27 cellular contexts compared by ENCODE assay signal in genomic region chr4:182895791-182896292, GRCh38. TPM values are rescaled to one million over a fixed set of nuclear protein-coding genes. Genes with fewer than 3 reads are reported as not detected.
DNase-seq lines count a peak whose midpoint lies in the region; ATAC-seq and TF ChIP-seq lines count a peak whose summit lies in the region.
"Had no signal": no experiment of that assay in that cellular context is flagged by ENCODE, and none has a peak within 500 bp of the region (broad histone marks: within the 10 kb centered on the region; RNA-seq: fewer than 3 reads in every experiment).

No MANE protein-coding gene starts in this region.

- no peaks in the 10 kb centered on the region for H3K79me1 ChIP-seq in H9 (ENCODE audit: insufficient read depth, low read depth, low read length, poor library complexity, severe bottlenecking)

- H3K27me3 ChIP-seq in AG04450 (ENCODE audit: control insufficient read depth, insufficient read depth, low read length) (no peaks in the 10 kb centered on the region), H9 (ENCODE audit: insufficient read depth, low read length) (no peaks in the 10 kb centered on the region), vagina (no peaks in the 10 kb centered on the region)
- H3K27me3 ChIP-seq: ovary, uterus had no signal

- H3K9me3 Mint-ChIP-seq in H9 (no peaks in the 10 kb centered on the region), osteocyte (ENCODE audit: unreplicated experiment) (no peaks in the 10 kb centered on the region)
- no peaks in the 10 kb centered on the region for H3K9me3 Mint-ChIP-seq in activated CD4-positive, alpha-beta T cell treated with anti-CD3 and anti-CD28 coated beads for 36 hours (ENCODE audit: low read depth)
- H3K9me3 Mint-ChIP-seq: CD8-positive, alpha-beta T cell; natural killer cell treated with Interleukin-12 subunit alpha and Interleukin-12 subunit beta and Interleukin-15 and Interleukin-18, amount 100 ng/mL, for 72 hours; T-helper 2 cell treated with Interferon-gamma antibody and Interleukin-4, amounts not matched to agents 5 μg/mL and 100 μg/mL, for 36 hours had no signal

- H3K9me3 ChIP-seq in AG04450 (ENCODE audit: control insufficient read depth, insufficient read depth, low read length) (no peaks in the 10 kb centered on the region), H9 (ENCODE audit: control insufficient read depth, low read depth, low read length) (no peaks in the 10 kb centered on the region), vagina (no peaks in the 10 kb centered on the region)
- H3K9me3 ChIP-seq: HAP-1, ovary, uterus had no signal

- H3K27ac ChIP-seq in AG04450 (ENCODE audit: low read depth, low read length) (peak overlapping the region; percentile 21), H9 (ENCODE audit: insufficient read length, low read depth, low read length) (no peak overlapping the region), vagina (no peak overlapping the region)
- H3K27ac ChIP-seq: HL-60, ovary, skin epidermis, uterus had no signal

- H3K36me3 ChIP-seq in vagina = peaks cover under 1 to 58% of the 10 kb centered on the region in 2 donors
- H3K36me3 ChIP-seq: ovary, uterus had no signal

- no peak overlapping the region for H2BK15ac ChIP-seq in H9 (ENCODE audit: low read depth, low read length)

- H4K8ac ChIP-seq in H9 (replicated peaks; ENCODE audit: insufficient read length, low read depth, low read length) = no peak overlapping the region

- POLR2A ChIA-PET in AG04450 (lab: Yijun Ruan, JAX) = no interaction called here
- POLR2A ChIA-PET in activated CD4-positive, alpha-beta T cell treated with anti-CD3 and anti-CD28 coated beads for 36 hours (lab: Charles Lee) = no interaction called here

- DNase-seq in AG04450 (ENCODE audit: low read depth, low spot score) (no peak), H9 (no peak), left lobe of liver (ENCODE audit: low spot score) (peak; percentile 82), osteocyte (ENCODE audit: extremely low spot score, unreplicated experiment) (peak; percentile 66), vagina (ENCODE audit: extremely low spot score in 2 of 2) (no peak), cardiac septum (ENCODE audit: low spot score) (no peak)
- no peak for DNase-seq in activated CD4-positive, alpha-beta T cell treated with anti-CD3 and anti-CD28 coated beads for 36 hours
- DNase-seq: activated CD4-positive, alpha-beta T cell treated with anti-CD3 and anti-CD28 coated beads for 1 hour; activated gamma-delta T cell; caudate nucleus; CD8-positive, alpha-beta T cell; DMS153; Karpas-422; NCI-H2081 treated with DMSO at 0.1 percent for 48 hours; NCI-H226; NCI-H82; ovary; retina; stimulated activated naive CD4-positive, alpha-beta T cell; uterus had no signal

- no peak overlapping the region for H2BK12ac ChIP-seq in H9 (ENCODE audit: insufficient read length, low read depth, low read length)

- no peak overlapping the region for H4K91ac ChIP-seq in H9 (ENCODE audit: insufficient read length, low read depth, low read length)

- H3K4me3 ChIP-seq in AG04450 (ENCODE audit: low read depth, low read length) = no peak overlapping the region
- H3K4me3 ChIP-seq in vagina = no peak overlapping the region
- H3K4me3 ChIP-seq: HAP-1, ovary, skin epidermis, uterus had no signal

- TF ChIP-seq CTCF in AG04450 (IDR thresholded peaks at IDR 0.05; ENCODE audit: low read depth, low read length) (no peak), H9 (conservative IDR thresholded peaks at IDR 0.05) (no peak), osteocyte (IDR thresholded peaks at IDR 0.05) (no peak), vagina (IDR thresholded peaks at IDR 0.05) (no peak)

- H4K5ac ChIP-seq in H9 (ENCODE audit: insufficient read length, low read depth, low read length) = no peak overlapping the region

- no peaks in the 10 kb centered on the region for H4K20me1 ChIP-seq in H9 (ENCODE audit: control insufficient read depth, insufficient read depth, insufficient read length)

- peak; percentile 75 for ATAC-seq in left lobe of liver
- no peak for ATAC-seq in GM19035 (IDR thresholded peaks at IDR 0.05; ENCODE audit: unreplicated experiment)
- no peak for ATAC-seq in activated CD4-positive, alpha-beta T cell treated with anti-CD3 and anti-CD28 coated beads for 36 hours
- ATAC-seq: CD8-positive, alpha-beta T cell; natural killer cell treated with Interleukin-12 subunit alpha and Interleukin-12 subunit beta and Interleukin-15 and Interleukin-18, amount 100 ng/mL, for 72 hours had no signal

- H3K56ac ChIP-seq in H9 (ENCODE audit: insufficient read length, low read depth, low read length) = no peak overlapping the region

- no peak overlapping the region for H3T11ph ChIP-seq in H9 (ENCODE audit: low read length)

- H3K4me3 Mint-ChIP-seq in H9 = no peak overlapping the region
- no peak overlapping the region for H3K4me3 Mint-ChIP-seq in osteocyte (ENCODE audit: unreplicated experiment)
- H3K4me3 Mint-ChIP-seq in activated CD4-positive, alpha-beta T cell treated with anti-CD3 and anti-CD28 coated beads for 36 hours = no peak overlapping the region
- H3K4me3 Mint-ChIP-seq: B cell; CD8-positive, alpha-beta T cell; natural killer cell treated with Interleukin-12 subunit alpha and Interleukin-12 subunit beta and Interleukin-15 and Interleukin-18, amount 100 ng/mL, for 72 hours; T-helper 2 cell treated with Interferon-gamma antibody and Interleukin-4, amounts not matched to agents 5 μg/mL and 100 μg/mL, for 36 hours had no signal

- no peak overlapping the region for H2AK5ac ChIP-seq in H9 (ENCODE audit: insufficient read length, low read length)

- H3K36me3 Mint-ChIP-seq in H9 (ENCODE audit: insufficient read depth in 1 of 3, low read depth in 3 of 3) = peaks cover 5 to 86% (median 61%) of the 10 kb centered on the region in 3 experiments; a peak in 6 of 7 replicates
- H3K36me3 Mint-ChIP-seq in osteocyte (ENCODE audit: unreplicated experiment) = peaks cover 52% of the 10 kb centered on the region
- peaks cover 64% of the 10 kb centered on the region for H3K36me3 Mint-ChIP-seq in activated CD4-positive, alpha-beta T cell treated with anti-CD3 and anti-CD28 coated beads for 36 hours (ENCODE audit: low read depth)

- H3K23me2 ChIP-seq in H9 (ENCODE audit: insufficient read length, low read depth, low read length, poor library complexity, severe bottlenecking) = no peaks in the 10 kb centered on the region

- no peak overlapping the region for H2AFZ ChIP-seq in H9 (ENCODE audit: low read length)

- no peak overlapping the region for H2BK120ac ChIP-seq in H9 (ENCODE audit: low read depth, low read length, poor library complexity, severe bottlenecking)

- H3K4me2 ChIP-seq in H9 (ENCODE audit: insufficient read depth, insufficient read length, low read length) = no peak overlapping the region

- peak overlapping the region; percentile 4 to 46 (median 19); a peak in 3 of 7 replicates for H3K27ac Mint-ChIP-seq in H9
- H3K27ac Mint-ChIP-seq in osteocyte (ENCODE audit: unreplicated experiment) = no peak overlapping the region
- H3K27ac Mint-ChIP-seq in activated CD4-positive, alpha-beta T cell treated with anti-CD3 and anti-CD28 coated beads for 36 hours = no peak overlapping the region
- H3K27ac Mint-ChIP-seq: B cell; CD8-positive, alpha-beta T cell; T-helper 2 cell treated with Interferon-gamma antibody and Interleukin-4, amounts not matched to agents 5 μg/mL and 100 μg/mL, for 36 hours had no signal

- H2BK20ac ChIP-seq in H9 (ENCODE audit: low read depth, low read length, poor library complexity, severe bottlenecking) = no peak overlapping the region

- WGBS in H9 (ENCODE audit: extremely low coverage, insufficient read length, low lambda C conversion rate) = no CpG with 5 or more reads among the region's 12 CpGs

- H3K4ac ChIP-seq in H9 (ENCODE audit: low read depth, low read length) = no peak overlapping the region

- peaks cover 1% of the 10 kb centered on the region; the same call in 1 of the 2 replicates for H3K79me2 ChIP-seq in H9 (ENCODE audit: insufficient read depth, low read length)

- H3K14ac ChIP-seq in H9 (ENCODE audit: insufficient read depth, low read length) = no peak overlapping the region

- no peaks in the 10 kb centered on the region for H3K27me3 Mint-ChIP-seq in H9 (ENCODE audit: low read depth)
- H3K27me3 Mint-ChIP-seq in osteocyte (ENCODE audit: unreplicated experiment) = no peaks in the 10 kb centered on the region
- no peaks in the 10 kb centered on the region for H3K27me3 Mint-ChIP-seq in activated CD4-positive, alpha-beta T cell treated with anti-CD3 and anti-CD28 coated beads for 36 hours
- H3K27me3 Mint-ChIP-seq: B cell; natural killer cell treated with Interleukin-12 subunit alpha and Interleukin-12 subunit beta and Interleukin-15 and Interleukin-18, amount 100 ng/mL, for 72 hours had no signal

- CTCF ChIA-PET in AG04450 (lab: Charles Lee) = no interaction called here
- CTCF ChIA-PET in activated CD4-positive, alpha-beta T cell treated with anti-CD3 and anti-CD28 coated beads for 36 hours (lab: Charles Lee) = no interaction called here

- H3K4me1 ChIP-seq in H9 (ENCODE audit: insufficient read depth, low read length) = no peaks in the 10 kb centered on the region
- no peaks in the 10 kb centered on the region for H3K4me1 ChIP-seq in vagina
- H3K4me1 ChIP-seq: HAP-1, uterus had no signal

- H3K9ac ChIP-seq in H9 (ENCODE audit: extremely low read depth, insufficient read length, low read length) = no peak overlapping the region

- no peak overlapping the region for H2BK5ac ChIP-seq in H9 (ENCODE audit: insufficient read length, low read length)

- no peak overlapping the region for H3K18ac ChIP-seq in H9 (ENCODE audit: insufficient read length, low read depth, low read length)

- intact Hi-C loops in vagina (cut with DNase I) = no loop called here
- intact Hi-C loops in activated CD4-positive, alpha-beta T cell treated with anti-CD3 and anti-CD28 coated beads for 36 hours (cut with DNase I, micrococcal nuclease) = no loop called here
- intact Hi-C loops in cardiac septum (cut with DNase I) = no loop called here

- H3K4me1 Mint-ChIP-seq in H9 (peaks cover 0 to 3% of the 10 kb centered on the region in 2 experiments; a peak in 1 of 4 replicates), osteocyte (ENCODE audit: unreplicated experiment) (peaks cover 31% of the 10 kb centered on the region)
- no peaks in the 10 kb centered on the region for H3K4me1 Mint-ChIP-seq in activated CD4-positive, alpha-beta T cell treated with anti-CD3 and anti-CD28 coated beads for 36 hours
- H3K4me1 Mint-ChIP-seq: B cell had no signal

- no peak for TF ChIP-seq POLR2A in vagina (IDR thresholded peaks at IDR 0.05)

- no peak overlapping the region for H3K23ac ChIP-seq in H9 (ENCODE audit: insufficient read length, low read depth, low read length)

RNA-seq across cellular contexts. Expression of gene DCTD, which starts 21.3 kb away (rescaled TPM):
- 183 and 195 TPM in 2 replicates for polyA plus RNA-seq in AG04450 (2011; rRNA removed)
- polyA minus RNA-seq in AG04450 (2011; rRNA and poly(A)+ RNA removed) = 88.3 and 91.6 TPM in 2 replicates
- total RNA-seq in H9 (2021) (95.5 and 100 TPM in 2 replicates), left lobe of liver (56.9 TPM), osteocyte (122 and 126 TPM in 2 replicates), vagina (40.0 TPM), cardiac septum (49.6 TPM)
- total RNA-seq in activated CD4-positive, alpha-beta T cell treated with anti-CD3 and anti-CD28 coated beads for 36 hours = 100 to 1,000 TPM; 119 to 128 TPM

Comparison
In these comparisons a context has a peak if more than half of its experiments do, and no peak if none do; other contexts are left out.
1. DNase-seq: peak in left lobe of liver (single experiment) and osteocyte (single experiment); none in AG04450 (single experiment), H9 (single experiment), vagina (0 of 2), activated CD4-positive, alpha-beta T cell treated with anti-CD3 and anti-CD28 coated beads for 36 hours (single experiment) and cardiac septum (single experiment).
2. H3K27ac Mint-ChIP-seq: peak in H9 (3 of 3); none in osteocyte (single experiment) and activated CD4-positive, alpha-beta T cell treated with anti-CD3 and anti-CD28 coated beads for 36 hours (single experiment).